19 cellular contexts compared by ENCODE assay signal in the genomic region with DNA sequence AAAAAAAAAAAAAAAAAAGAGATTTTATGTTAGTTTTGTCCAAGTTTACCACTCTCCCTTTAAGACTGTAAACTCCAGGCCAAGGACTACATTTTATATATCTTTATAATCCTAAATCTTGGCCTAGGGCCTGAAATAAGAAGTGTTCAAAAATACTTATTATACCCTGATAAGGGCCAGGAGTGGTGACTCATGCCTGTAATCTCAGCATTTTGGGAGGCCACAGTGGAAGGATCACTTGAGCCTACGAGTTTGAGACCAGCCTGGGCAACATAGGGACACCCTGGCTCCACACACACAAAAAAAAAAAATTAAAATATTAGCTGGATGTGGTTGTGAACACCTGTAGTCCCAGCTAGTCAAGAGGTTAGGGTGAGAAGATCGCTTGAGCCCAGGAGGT. TPM values are rescaled to one million over a fixed set of nuclear protein-coding genes. Genes with fewer than 3 reads are reported as not detected.
DNase-seq lines count a peak whose midpoint lies in the region; ATAC-seq and TF ChIP-seq lines count a peak whose summit lies in the region.
"Had no signal": no experiment of that assay in that cellular context is flagged by ENCODE, and none has a peak within 500 bp of the region (broad histone marks: within the 10 kb centered on the region; RNA-seq: fewer than 3 reads in every experiment).

No MANE protein-coding gene starts in this region.

- H2BK120ac ChIP-seq in trophoblast cell (ENCODE audit: insufficient read depth, low read length, poor library complexity): no peak overlapping the region

- H3K4me3 ChIP-seq in fibroblast of pulmonary artery (replicated peaks; ENCODE audit: low read depth, low read length) (no peak overlapping the region), trophoblast cell (ENCODE audit: low read depth, low read length) (no peak overlapping the region)
- H3K4me3 ChIP-seq: gastrocnemius medialis, HAP-1, spleen had no signal

- no peak for TF ChIP-seq CTCF in fibroblast of pulmonary artery (IDR thresholded peaks at IDR 0.05; ENCODE audit: low read length, missing control alignments)

- DNase-seq in EH (ENCODE audit: low read depth) (peak; percentile 45), M059J (ENCODE audit: low read depth) (peak; percentile 34), fibroblast of pulmonary artery (ENCODE audit: low read depth) (peak; percentile 37), trophoblast cell (peak; percentile 3 to 45), midbrain (lab: John Stamatoyannopoulos, UW) (no peak), nucleus accumbens (lab: John Stamatoyannopoulos, UW) (no peak)
- DNase-seq: activated naive CD8-positive, alpha-beta T cell treated with anti-CD3 and anti-CD28 coated beads for 36 hours; effector CD4-positive, alpha-beta T cell; gastrocnemius medialis; hypothalamus; NCI-H2029 treated with DMSO at 0.1 percent for 48 hours; NCI-H2227 treated with DMSO at 0.1 percent for 48 hours; NCI-H774; spleen; stimulated activated CD4-positive, alpha-beta T cell treated with anti-CD3 and anti-CD28 coated beads, Interleukin-2, amount 100 ng/mL, for 48 hours; stimulated activated naive B cell treated with anti-CD40 and anti-IgM and Interleukin-4, amounts not matched to agents 10 μg/mL and 1 μg/mL and 100 μg/mL, for 72 hours; T1000 had no signal

- no peak overlapping the region for H4K12ac ChIP-seq in trophoblast cell (ENCODE audit: low read depth, low read length)

- no peaks in the 10 kb centered on the region for H3K4me1 ChIP-seq in trophoblast cell (ENCODE audit: control insufficient read depth in 1 of 2, insufficient read depth in 2 of 2, low read length in 2 of 2)

- H4K91ac ChIP-seq in trophoblast cell (ENCODE audit: low read depth, low read length): no peak overlapping the region

- no peaks in the 10 kb centered on the region for H3K9me3 ChIP-seq in trophoblast cell (ENCODE audit: insufficient read depth, low read depth, low read length)
- H3K9me3 ChIP-seq: gastrocnemius medialis, HAP-1, spleen had no signal

- no peaks in the 10 kb centered on the region for H3K27me3 ChIP-seq in trophoblast cell (ENCODE audit: insufficient read depth, low read length)
- H3K27me3 ChIP-seq: gastrocnemius medialis, spleen had no signal

- no peak overlapping the region for H3K9ac ChIP-seq in trophoblast cell (ENCODE audit: low read length)

- no peak overlapping the region for H3K14ac ChIP-seq in trophoblast cell (ENCODE audit: low read length)

- no peak overlapping the region for H3K23ac ChIP-seq in trophoblast cell (ENCODE audit: low read length)

- H3K27ac ChIP-seq in trophoblast cell (ENCODE audit: low read depth, low read length): no peak overlapping the region
- H3K27ac ChIP-seq: spleen had no signal

- no CpG with 5 or more reads among the region's 2 CpGs for WGBS in trophoblast cell (ENCODE audit: extremely low coverage, insufficient coverage, insufficient read length)

- peak overlapping the region; percentile 24 for H3K4ac ChIP-seq in trophoblast cell (ENCODE audit: low read depth, low read length)

- peaks cover 5 to 14% of the 10 kb centered on the region in 2 experiments for H3K36me3 ChIP-seq in trophoblast cell (ENCODE audit: control insufficient read depth in 1 of 2, insufficient read depth in 2 of 2, low read length in 2 of 2)
- H3K36me3 ChIP-seq: gastrocnemius medialis had no signal

- no peak overlapping the region for H3K18ac ChIP-seq in trophoblast cell (ENCODE audit: low read length)

- H3K79me2 ChIP-seq in trophoblast cell (ENCODE audit: control insufficient read depth, insufficient read depth, low read length, poor library complexity): peaks cover 8% of the 10 kb centered on the region

- H2BK5ac ChIP-seq in trophoblast cell (ENCODE audit: low read depth, low read length, poor library complexity): peak overlapping the region; percentile 13

- no peak overlapping the region for H2AFZ ChIP-seq in trophoblast cell (ENCODE audit: insufficient read depth, low read length, poor library complexity)

- H3K79me1 ChIP-seq in trophoblast cell (ENCODE audit: low read length): no peaks in the 10 kb centered on the region

- H2AK5ac ChIP-seq in trophoblast cell (ENCODE audit: low read length): no peak overlapping the region

- H3K4me2 ChIP-seq in trophoblast cell (ENCODE audit: low read length): no peak overlapping the region

- no peak for ATAC-seq in HG02973 (IDR thresholded peaks at IDR 0.05; ENCODE audit: unreplicated experiment)
- ATAC-seq: gastrocnemius medialis; stimulated activated naive B cell treated with anti-CD40 and anti-IgM and Interleukin-4, amounts not matched to agents 10 μg/mL and 1 μg/mL and 100 μg/mL, for 72 hours had no signal

- no peak overlapping the region for H2BK12ac ChIP-seq in trophoblast cell (ENCODE audit: low read length)

- no peak overlapping the region for H4K8ac ChIP-seq in trophoblast cell (ENCODE audit: low read depth, low read length)

RNA-seq across cellular contexts. Expression of a gene that starts 12.7 kb away (rescaled TPM):
- 75.3 and 130 TPM in 2 replicates for total RNA-seq in M059J (2014; rRNA removed; shearing (Covaris generic))
- 119 and 122 TPM in 2 replicates for polyA plus RNA-seq in trophoblast cell (2013)

RNA-seq across cellular contexts. Expression of a gene that starts 13.2 kb away (rescaled TPM):
- 1.7 and 2.5 TPM in 2 replicates for total RNA-seq in M059J (2014; rRNA removed; shearing (Covaris generic))
- polyA plus RNA-seq in trophoblast cell (2013): 2.7 and 2.9 TPM in 2 replicates

Comparison
In these comparisons a context has a peak if more than half of its experiments do, and no peak if none do; other contexts are left out.
1. DNase-seq: peak in EH (single experiment), M059J (single experiment), fibroblast of pulmonary artery (single experiment) and trophoblast cell (2 of 2); none in midbrain (single experiment) and nucleus accumbens (0 of 56).